Comparison of ENCODE assay signal across 8 cellular contexts in the genomic region with DNA sequence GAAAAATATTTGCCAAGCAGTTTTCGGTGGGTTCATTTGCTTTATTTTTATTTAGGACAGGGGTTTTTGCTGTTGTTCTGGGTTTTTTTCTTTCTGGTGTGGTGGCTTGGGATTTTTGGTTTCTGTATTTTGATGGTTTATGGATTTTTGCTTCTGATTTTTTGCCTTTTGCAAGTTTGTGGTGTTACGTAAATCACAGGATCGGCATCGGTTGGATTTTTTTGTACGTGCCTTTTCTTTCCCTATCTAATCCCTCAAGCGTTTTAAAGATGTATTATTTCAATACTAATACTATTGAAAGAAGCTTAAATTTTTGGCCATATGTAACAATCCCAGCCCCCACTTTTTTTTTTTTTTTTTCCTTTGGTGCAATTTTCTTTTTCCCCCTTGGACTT. TPM values are rescaled to one million over a fixed set of nuclear protein-coding genes. Genes with fewer than 3 reads are reported as not detected.
DNase-seq lines count a peak whose midpoint lies in the region; ATAC-seq and TF ChIP-seq lines count a peak whose summit lies in the region.

No MANE protein-coding gene starts in this region.

- H3K4me3 ChIP-seq in HEK293 (ENCODE audit: low read depth, low read length) (no peak overlapping the region), skin epidermis (peak overlapping the region; percentile 51 to 71 (median 65))

- ATAC-seq in foreskin keratinocyte, result no peak
- ATAC-seq in HG02571 (IDR thresholded peaks at IDR 0.05; ENCODE audit: unreplicated experiment), result no peak
- ATAC-seq in HG03095 (IDR thresholded peaks at IDR 0.05; ENCODE audit: unreplicated experiment), result no peak

- POLR2A ChIA-PET in HEK293 (lab: Yijun Ruan, JAX), result interaction anchor here (0.6 to 1.6 kb wide), 7 partner anchors 201 to 1208 kb away, joined by 3 to 15 read pairs (median 4); a partner anchor contains a TSS

- H3K27ac ChIP-seq in HEK293 (ENCODE audit: extremely low read depth, low read depth, low read length), result no peak overlapping the region
- H3K27ac ChIP-seq in VCaP, result peak overlapping the region; percentile 96
- peak overlapping the region; percentile 100 for H3K27ac ChIP-seq in foreskin keratinocyte
- H3K27ac ChIP-seq in skin epidermis, result peak overlapping the region; percentile 96 to 100 (median 99)

- no peaks in the 10 kb centered on the region for H3K27me3 ChIP-seq in foreskin keratinocyte

- CTCF ChIA-PET in HEK293 (lab: Yijun Ruan, JAX), result interaction anchor here (0.6 to 1.5 kb wide), 6 partner anchors 431 to 1298 kb away, joined by 3 to 5 read pairs (median 3); no protein-coding TSS in a partner anchor

- DNase-seq in foreskin keratinocyte, result no peak
- no peak for DNase-seq in effector CD8-positive, alpha-beta T cell (lab: John Stamatoyannopoulos, UW)
- DNase-seq in SIG-M5 (lab: John Stamatoyannopoulos, UW), result no peak

- H3K36me3 ChIP-seq in HEK293 (ENCODE audit: control insufficient read depth in 2 of 2, insufficient read depth in 1 of 2, low read length in 2 of 2), result no peaks in the 10 kb centered on the region

- H3K9me3 ChIP-seq in HEK293 (ENCODE audit: control insufficient read depth, insufficient read depth, low read depth, low read length), result no peaks in the 10 kb centered on the region

- no peak for TF ChIP-seq CTCF in HEK293 (tag by site-specific recombination; IDR thresholded peaks at IDR 0.05)
- no peak for TF ChIP-seq CTCF in VCaP (conservative IDR thresholded peaks at IDR 0.05)
- TF ChIP-seq CTCF in foreskin keratinocyte (conservative IDR thresholded peaks at IDR 0.05), result no peak

- H3K4me1 ChIP-seq in HEK293 (ENCODE audit: control insufficient read depth, insufficient read depth, low read length), result no peaks in the 10 kb centered on the region
- H3K4me1 ChIP-seq in foreskin keratinocyte, result peaks cover 17% of the 10 kb centered on the region

TF ChIP-seq in HEK293, 187 proteins besides CTCF, POLR2A, EP300 and RAD21:
- TF ChIP-seq, protein P1, sequence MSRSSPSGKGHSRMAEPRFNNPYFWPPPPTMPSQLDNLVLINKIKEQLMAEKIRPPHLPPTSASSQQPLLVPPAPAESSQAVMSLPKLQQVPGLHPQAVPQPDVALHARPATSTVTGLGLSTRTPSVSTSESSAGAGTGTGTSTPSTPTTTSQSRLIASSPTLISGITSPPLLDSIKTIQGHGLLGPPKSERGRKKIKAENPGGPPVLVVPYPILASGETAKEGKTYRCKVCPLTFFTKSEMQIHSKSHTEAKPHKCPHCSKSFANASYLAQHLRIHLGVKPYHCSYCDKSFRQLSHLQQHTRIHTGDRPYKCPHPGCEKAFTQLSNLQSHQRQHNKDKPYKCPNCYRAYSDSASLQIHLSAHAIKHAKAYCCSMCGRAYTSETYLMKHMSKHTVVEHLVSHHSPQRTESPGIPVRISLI (tag by site-specific recombination; IDR thresholded peaks at IDR 0.05), result peak; percentile 44; the same call in 1 of the 2 replicates
- peak; percentile 47; the same call in 1 of the 2 replicates for TF ChIP-seq ZNF146 (tag by site-specific recombination; IDR thresholded peaks at IDR 0.05)
- no peak for TF ChIP-seq ZNF341 (tag by site-specific recombination; IDR thresholded peaks at IDR 0.05; ENCODE audit: low read depth)

RNA-seq across cellular contexts. Expression of a gene that starts 0.8 kb away (rescaled TPM):
- 7.1 and 7.7 TPM in 2 replicates for total RNA-seq in foreskin keratinocyte
- 1.9 and 2.3 TPM in 2 replicates for polyA plus RNA-seq in foreskin keratinocyte

RNA-seq across cellular contexts. Expression of a gene that starts 43.7 kb away (rescaled TPM):
- not detected in 2 replicates for total RNA-seq in foreskin keratinocyte
- not detected in 2 replicates for polyA plus RNA-seq in foreskin keratinocyte
